In the genomic region with DNA sequence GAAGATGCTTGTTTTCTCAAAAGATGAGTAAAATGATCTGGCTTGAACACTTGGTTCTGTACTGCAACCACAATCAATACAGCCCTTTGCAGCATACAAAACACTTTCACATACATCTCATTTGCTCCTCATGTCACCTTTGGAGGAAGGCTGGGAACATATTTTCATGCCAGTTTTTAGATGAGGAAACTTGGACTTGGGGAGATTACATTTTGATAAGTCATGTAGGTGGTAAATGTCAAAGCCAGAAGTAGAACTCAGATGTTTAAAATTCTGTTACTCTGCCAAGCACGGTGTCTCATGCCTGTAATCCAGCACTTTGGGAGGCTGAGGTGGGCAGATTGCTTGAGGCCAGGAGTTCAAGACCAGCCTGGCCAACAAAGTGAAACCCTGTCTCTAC, we compare ENCODE assay signal across 1 cellular context.
TF ChIP-seq lines count a peak whose summit lies in the region.

No MANE protein-coding gene starts in this region.

TF ChIP-seq in endothelial cell of umbilical vein, 7 proteins besides CTCF, POLR2A, EP300 and RAD21:
- no peak for TF ChIP-seq EZH2 (IDR thresholded peaks at IDR 0.05; ENCODE audit: borderline replicate concordance, low read depth, low read length, severe bottlenecking)
- no peak for TF ChIP-seq JUN (IDR thresholded peaks at IDR 0.05; ENCODE audit: borderline replicate concordance, insufficient read depth, insufficient read length, low read depth)
- TF ChIP-seq MYC (IDR thresholded peaks at IDR 0.05; ENCODE audit: low read depth, low read length) = no peak
- TF ChIP-seq, protein P1, sequence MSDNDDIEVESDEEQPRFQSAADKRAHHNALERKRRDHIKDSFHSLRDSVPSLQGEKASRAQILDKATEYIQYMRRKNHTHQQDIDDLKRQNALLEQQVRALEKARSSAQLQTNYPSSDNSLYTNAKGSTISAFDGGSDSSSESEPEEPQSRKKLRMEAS (IDR thresholded peaks at IDR 0.05; ENCODE audit: insufficient read depth, insufficient read length) = no peak
- TF ChIP-seq POLR2AphosphoS5 (IDR thresholded peaks at IDR 0.05; ENCODE audit: insufficient read depth, low read depth, low read length) = no peak
